12 cellular contexts compared by ENCODE assay signal in genomic region chr20:45359406-45360148, GRCh38. TPM values are rescaled to one million over a fixed set of nuclear protein-coding genes. Genes with fewer than 3 reads are reported as not detected.
DNase-seq lines count a peak whose midpoint lies in the region; ATAC-seq, FAIRE-seq and TF ChIP-seq lines count a peak whose summit lies in the region.
"Had no signal": no experiment of that assay in that cellular context is flagged by ENCODE, and none has a peak within 500 bp of the region (broad histone marks: within the 10 kb centered on the region; RNA-seq: fewer than 3 reads in every experiment).

No MANE protein-coding gene starts in this region.

- no peak for ATAC-seq in activated CD4-positive, CD25-positive, alpha-beta regulatory T cell treated with anti-CD3 and anti-CD28 coated beads, Interleukin-2, amount 50 U/mL, for 24 hours

- H3K9ac ChIP-seq in keratinocyte (ENCODE audit: control insufficient read depth, extremely low read depth, insufficient read depth, low read length) (peak overlapping the region; percentile 20), skeletal muscle tissue (ENCODE audit: low read depth in 1 of 3, low read length in 3 of 3) (peak overlapping the region; percentile 52 to 73 (median 60))

- no peaks in the 10 kb centered on the region for H3K27me3 ChIP-seq in keratinocyte (ENCODE audit: control insufficient read depth, extremely low read depth, insufficient read depth, low read length)
- H3K27me3 ChIP-seq in skeletal muscle tissue (ENCODE audit: control insufficient read depth in 3 of 3, insufficient read depth in 3 of 3, low read length in 3 of 3), result no peaks in the 10 kb centered on the region

- in situ Hi-C loops in astrocyte of the cerebellum (cut with HindIII; ENCODE audit: low sequenced_read_pairs), result no loop called here

- H2AFZ ChIP-seq in keratinocyte (ENCODE audit: control insufficient read depth, low read length), result peak overlapping the region; percentile 27

- peaks cover 10% of the 10 kb centered on the region for H3K79me2 ChIP-seq in keratinocyte (ENCODE audit: control insufficient read depth, insufficient read depth, low read length)

- H3K9me1 ChIP-seq in keratinocyte (ENCODE audit: control insufficient read depth, extremely low read depth, insufficient read depth, low read length), result no peaks in the 10 kb centered on the region

- H3K4me1 ChIP-seq in keratinocyte (ENCODE audit: control insufficient read depth, extremely low read depth, insufficient read depth, low read length) (peaks cover 56% of the 10 kb centered on the region), skeletal muscle tissue (ENCODE audit: control insufficient read depth in 3 of 3, insufficient read depth in 3 of 3, low read length in 3 of 3) (peaks cover 39 to 60% (median 44%) of the 10 kb centered on the region in 3 donors)

- H3K9me3 ChIP-seq in keratinocyte (ENCODE audit: control insufficient read depth, low read depth, low read length) (no peaks in the 10 kb centered on the region), skeletal muscle tissue (ENCODE audit: control insufficient read depth in 3 of 3, low read length in 3 of 3) (no peaks in the 10 kb centered on the region)

- dilution Hi-C loops in keratinocyte (cut with MboI; ENCODE audit: extremely low pct_ligation_motif_present, low sequenced_read_pairs), result no loop called here

- no peak for TF ChIP-seq CTCF in astrocyte of the cerebellum (IDR thresholded peaks at IDR 0.05; ENCODE audit: low read depth, low read length, missing control alignments)
- TF ChIP-seq CTCF in keratinocyte (optimal IDR thresholded peaks at IDR 0.05 in 1 of 3, IDR thresholded peaks at IDR 0.05 in 1 of 3, conservative IDR thresholded peaks at IDR 0.05 in 1 of 3; ENCODE audit: extremely low read depth in 1 of 3, insufficient read depth in 2 of 3, low read length in 3 of 3), result no peak

- DNase-seq in HCEC 1CT, result peak; percentile 59
- peak; percentile 81 for DNase-seq in astrocyte of the cerebellum (ENCODE audit: low read depth)
- DNase-seq in keratinocyte (ENCODE audit: low read depth, low spot score), result peak; percentile 54
- DNase-seq in activated CD4-positive, alpha-beta T cell treated with anti-CD3 and anti-CD28 coated beads, Interleukin-2, amount 50 U/mL, for 1 hour, result no peak
- DNase-seq in retina, result no peak
- no peak for DNase-seq in OCI-M2 (lab: John Stamatoyannopoulos, UW; ENCODE audit: unreplicated experiment)
- DNase-seq: activated CD4-positive, alpha-beta T cell treated with anti-CD3 and anti-CD28 coated beads for 4 hours; DND-41; NCI-H82 had no signal

- H3K36me3 ChIP-seq in keratinocyte (ENCODE audit: control insufficient read depth in 2 of 2, extremely low read depth in 1 of 2, insufficient read depth in 2 of 2, low read length in 2 of 2) (no peaks in the 10 kb centered on the region), skeletal muscle tissue (ENCODE audit: control insufficient read depth in 3 of 3, insufficient read depth in 3 of 3, low read length in 3 of 3) (no peaks in the 10 kb centered on the region)

- peak overlapping the region; percentile 40 for H3K4me2 ChIP-seq in keratinocyte (ENCODE audit: control insufficient read depth, extremely low read depth, insufficient read depth, low read depth, low read length)

- no peak overlapping the region for H3K4me3 ChIP-seq in astrocyte of the cerebellum (ENCODE audit: low read depth, low read length)
- H3K4me3 ChIP-seq in keratinocyte (ENCODE audit: control insufficient read depth in 2 of 3, extremely low read depth in 1 of 3, insufficient read depth in 2 of 3, low read depth in 1 of 3, low read length in 3 of 3), result no peak overlapping the region
- H3K4me3 ChIP-seq in skeletal muscle tissue (ENCODE audit: low read length in 3 of 3), result no peak overlapping the region

- FAIRE-seq in keratinocyte (lab: Jason Lieb, UNC), result peak; percentile 68

- H4K20me1 ChIP-seq in keratinocyte (ENCODE audit: control insufficient read depth, extremely low read depth, insufficient read depth, low read length), result no peaks in the 10 kb centered on the region

- H3K27ac ChIP-seq in keratinocyte (ENCODE audit: control insufficient read depth, insufficient read depth, low read length), result peak overlapping the region; percentile 73
- peak overlapping the region; percentile 94 for H3K27ac ChIP-seq in skeletal muscle tissue (ENCODE audit: low read depth, low read length)

RNA-seq across cellular contexts. Expression of gene SYS1, which starts 3.4 kb away (rescaled TPM):
- polyA plus RNA-seq in keratinocyte, result 16.8 to 29.8 TPM (median 22.0 TPM) in 3 replicates
- 2.4 TPM for polyA plus RNA-seq in keratinocyte (2011; ENCODE audit: low read depth)
- 18.0 and 21.4 TPM in 2 replicates for polyA plus RNA-seq in keratinocyte (2011; cell fraction: cytosol; rRNA removed)
- polyA plus RNA-seq in keratinocyte (2011; cell fraction: nucleus; rRNA removed), result 17.8 and 20.3 TPM in 2 replicates
- polyA plus RNA-seq in keratinocyte (2012; ENCODE audit: low replicate concordance), result 13.0 and 16.6 TPM in 2 replicates
- polyA minus RNA-seq in keratinocyte, result 41.4 to 75.8 TPM (median 52.7 TPM) in 3 replicates
- polyA minus RNA-seq in keratinocyte (2011; cell fraction: cytosol; rRNA and poly(A)+ RNA removed), result 55.8 TPM
- 14.1 and 18.9 TPM in 2 replicates for polyA minus RNA-seq in keratinocyte (2011; cell fraction: nucleus; rRNA and poly(A)+ RNA removed)
- total RNA-seq in skeletal muscle tissue, result 13.6 TPM

RNA-seq across cellular contexts. Expression of gene SDC4, which starts 11.4 kb away (rescaled TPM):
- 114 to 206 TPM (median 140 TPM) in 3 replicates for polyA plus RNA-seq in keratinocyte
- polyA plus RNA-seq in keratinocyte (2011; ENCODE audit: low read depth), result 28.2 TPM
- polyA plus RNA-seq in keratinocyte (2011; cell fraction: cytosol; rRNA removed), result 68.5 and 78.5 TPM in 2 replicates
- polyA plus RNA-seq in keratinocyte (2011; cell fraction: nucleus; rRNA removed), result 189 and 212 TPM in 2 replicates
- polyA plus RNA-seq in keratinocyte (2012; ENCODE audit: low replicate concordance), result 187 and 229 TPM in 2 replicates
- 183 to 252 TPM (median 197 TPM) in 3 replicates for polyA minus RNA-seq in keratinocyte
- 145 TPM for polyA minus RNA-seq in keratinocyte (2011; cell fraction: cytosol; rRNA and poly(A)+ RNA removed)
- 171 and 233 TPM in 2 replicates for polyA minus RNA-seq in keratinocyte (2011; cell fraction: nucleus; rRNA and poly(A)+ RNA removed)
- total RNA-seq in skeletal muscle tissue, result 4.2 TPM

RNA-seq across cellular contexts. Expression of gene TP53TG5, which starts 18.5 kb away (rescaled TPM):
- polyA plus RNA-seq in keratinocyte, result not detected in 3 replicates
- polyA plus RNA-seq in keratinocyte (2011; ENCODE audit: low read depth), result not detected
- polyA plus RNA-seq in keratinocyte (2011; cell fraction: cytosol; rRNA removed), result not detected in 2 replicates
- 0.22 TPM in 1 of 2 replicates, not detected in the other for polyA plus RNA-seq in keratinocyte (2011; cell fraction: nucleus; rRNA removed)
- polyA plus RNA-seq in keratinocyte (2012; ENCODE audit: low replicate concordance), result 0.34 and 0.44 TPM in 2 replicates
- polyA minus RNA-seq in keratinocyte, result not detected in 3 replicates
- not detected for polyA minus RNA-seq in keratinocyte (2011; cell fraction: cytosol; rRNA and poly(A)+ RNA removed)
- not detected in 2 replicates for polyA minus RNA-seq in keratinocyte (2011; cell fraction: nucleus; rRNA and poly(A)+ RNA removed)
- total RNA-seq in skeletal muscle tissue, result not detected

RNA-seq across cellular contexts. Expression of gene DBNDD2, which starts 48.5 kb away (rescaled TPM):
- polyA plus RNA-seq in keratinocyte, result 33.8 to 42.3 TPM (median 37.4 TPM) in 3 replicates
- 22.8 TPM for polyA plus RNA-seq in keratinocyte (2011; ENCODE audit: low read depth)
- polyA plus RNA-seq in keratinocyte (2011; cell fraction: cytosol; rRNA removed), result 40.6 and 52.3 TPM in 2 replicates
- polyA plus RNA-seq in keratinocyte (2011; cell fraction: nucleus; rRNA removed), result 24.9 and 25.0 TPM in 2 replicates
- polyA plus RNA-seq in keratinocyte (2012; ENCODE audit: low replicate concordance), result 31.8 and 32.8 TPM in 2 replicates
- 15.8 to 30.9 TPM (median 19.2 TPM) in 3 replicates for polyA minus RNA-seq in keratinocyte
- 8.8 TPM for polyA minus RNA-seq in keratinocyte (2011; cell fraction: cytosol; rRNA and poly(A)+ RNA removed)
- 5.4 and 5.7 TPM in 2 replicates for polyA minus RNA-seq in keratinocyte (2011; cell fraction: nucleus; rRNA and poly(A)+ RNA removed)
- 3.7 TPM for total RNA-seq in skeletal muscle tissue

RNA-seq across cellular contexts. Expression of gene MATN4, which starts 51.5 kb away (rescaled TPM):
- 0.08 TPM in 1 of 3 replicates, not detected in the others for polyA plus RNA-seq in keratinocyte
- polyA plus RNA-seq in keratinocyte (2011; ENCODE audit: low read depth), result 0.12 TPM
- not detected in 2 replicates for polyA plus RNA-seq in keratinocyte (2011; cell fraction: cytosol; rRNA removed)
- polyA plus RNA-seq in keratinocyte (2011; cell fraction: nucleus; rRNA removed), result 0.05 and 0.16 TPM in 2 replicates
- polyA plus RNA-seq in keratinocyte (2012; ENCODE audit: low replicate concordance), result 0.17 TPM in 1 of 2 replicates, not detected in the other
- not detected in 3 replicates for polyA minus RNA-seq in keratinocyte
- polyA minus RNA-seq in keratinocyte (2011; cell fraction: cytosol; rRNA and poly(A)+ RNA removed), result not detected
- polyA minus RNA-seq in keratinocyte (2011; cell fraction: nucleus; rRNA and poly(A)+ RNA removed), result not detected in 2 replicates
- total RNA-seq in skeletal muscle tissue, result 0.52 TPM
- total RNA-seq: mononuclear cell had no signal

Comparison
In these comparisons a context has a peak if more than half of its experiments do, and no peak if none do; other contexts are left out.
1. DNase-seq: peak in HCEC 1CT (single experiment), astrocyte of the cerebellum (single experiment) and keratinocyte (single experiment); none in activated CD4-positive, alpha-beta T cell treated with anti-CD3 and anti-CD28 coated beads, Interleukin-2, amount 50 U/mL, for 1 hour (single experiment), retina (single experiment) and OCI-M2 (single experiment).